ENCODE assay signal across 16 cellular contexts in the genomic region with DNA sequence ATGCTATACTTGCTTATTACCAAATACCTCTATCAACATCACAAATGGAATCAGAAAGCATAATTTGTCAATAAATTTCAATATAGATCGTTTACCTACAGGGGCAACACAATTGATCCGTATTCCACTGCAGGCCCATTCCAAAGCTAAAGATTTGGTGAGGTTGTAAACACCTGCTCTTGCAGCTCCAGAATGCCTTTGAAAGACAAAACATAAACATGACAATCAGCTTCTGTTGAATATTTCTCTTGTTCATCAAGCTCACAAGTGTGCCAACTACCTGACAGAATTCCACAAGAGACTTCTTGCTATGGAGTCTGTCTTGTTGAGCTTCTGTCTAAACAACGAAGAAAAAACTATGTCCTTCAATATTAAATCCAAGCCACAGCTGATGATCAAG. TPM values are rescaled to one million over a fixed set of nuclear protein-coding genes. Genes with fewer than 3 reads are reported as not detected.
DNase-seq lines count a peak whose midpoint lies in the region; ATAC-seq and TF ChIP-seq lines count a peak whose summit lies in the region.
"Had no signal": no experiment of that assay in that cellular context is flagged by ENCODE, and none has a peak within 500 bp of the region (broad histone marks: within the 10 kb centered on the region; RNA-seq: fewer than 3 reads in every experiment).

No MANE protein-coding gene starts in this region.

- H3K27me3 ChIP-seq in H9 (ENCODE audit: insufficient read depth, low read length) (no peaks in the 10 kb centered on the region), HUES64 (ENCODE audit: insufficient read depth, low read length) (no peaks in the 10 kb centered on the region), endodermal cell (ENCODE audit: control insufficient read depth, insufficient read depth, low read length, poor library complexity, severe bottlenecking) (no peaks in the 10 kb centered on the region), iPS-20b (ENCODE audit: insufficient read depth, low read length) (no peaks in the 10 kb centered on the region)

- no peaks in the 10 kb centered on the region for H3K79me1 ChIP-seq in H9 (ENCODE audit: insufficient read depth, low read depth, low read length, poor library complexity, severe bottlenecking)

- no peak overlapping the region for H3K4ac ChIP-seq in H9 (ENCODE audit: low read depth, low read length)

- H3K79me2 ChIP-seq in H9 (ENCODE audit: insufficient read depth, low read length): no peaks in the 10 kb centered on the region

- H3K4me3 ChIP-seq in HUES64 (ENCODE audit: low read length): no peak overlapping the region
- H3K4me3 ChIP-seq in endodermal cell (ENCODE audit: low read length): no peak overlapping the region
- peak overlapping the region; percentile 25; the same call in 1 of the 2 replicates for H3K4me3 ChIP-seq in iPS-20b (ENCODE audit: low read length)
- H3K4me3 ChIP-seq: GM23248 had no signal

- no peak overlapping the region for H2BK12ac ChIP-seq in H9 (ENCODE audit: insufficient read length, low read depth, low read length)

- no peak overlapping the region for H3K14ac ChIP-seq in H9 (ENCODE audit: insufficient read depth, low read length)

- no peak overlapping the region for H3K18ac ChIP-seq in H9 (ENCODE audit: insufficient read length, low read depth, low read length)

- no peak overlapping the region for H4K8ac ChIP-seq in H9 (replicated peaks; ENCODE audit: insufficient read length, low read depth, low read length)

- H3K9me3 Mint-ChIP-seq in H9 (peaks cover 0 to 4% of the 10 kb centered on the region in 2 experiments; a peak in 1 of 5 replicates), endodermal cell (peaks cover 8% of the 10 kb centered on the region)
- H3K9me3 Mint-ChIP-seq: CD4-positive, alpha-beta memory T cell had no signal

- H3K27me3 Mint-ChIP-seq in H9 (ENCODE audit: low read depth) (no peaks in the 10 kb centered on the region), endodermal cell (ENCODE audit: insufficient read depth) (no peaks in the 10 kb centered on the region)
- H3K27me3 Mint-ChIP-seq: CD4-positive, alpha-beta memory T cell had no signal

- H3K27ac ChIP-seq in H9 (ENCODE audit: insufficient read length, low read depth, low read length): peak overlapping the region; percentile 24
- H3K27ac ChIP-seq in HUES64 (ENCODE audit: low read depth, low read length): peak overlapping the region; percentile 88; the same call in 1 of the 2 replicates
- no peak overlapping the region for H3K27ac ChIP-seq in endodermal cell (ENCODE audit: low read depth, low read length)
- no peak overlapping the region for H3K27ac ChIP-seq in iPS-20b (ENCODE audit: low read length)
- H3K27ac ChIP-seq: GM23248 had no signal

- WGBS in H9 (ENCODE audit: extremely low coverage, insufficient read length, low lambda C conversion rate): no CpG with 5 or more reads among the region's 3 CpGs
- WGBS in HUES64: 89% methylated on average over 3 of the region's 3 CpGs
- 93 to 100% methylated on average over 2 to 3 of the region's 3 CpGs for WGBS in endodermal cell (ENCODE audit: insufficient coverage in 1 of 2, insufficient read length in 1 of 2), 2 experiments

- peak overlapping the region; percentile 10 to 95 (median 95); a peak in 6 of 7 replicates for H3K27ac Mint-ChIP-seq in H9
- peak overlapping the region; percentile 74 for H3K27ac Mint-ChIP-seq in endodermal cell

- no peak overlapping the region for H3K56ac ChIP-seq in H9 (ENCODE audit: insufficient read length, low read depth, low read length)

- no peaks in the 10 kb centered on the region for H3K9me3 ChIP-seq in H9 (ENCODE audit: control insufficient read depth, low read depth, low read length)
- no peaks in the 10 kb centered on the region for H3K9me3 ChIP-seq in HUES64 (ENCODE audit: insufficient read depth, low read depth, low read length)
- peaks cover 10% of the 10 kb centered on the region for H3K9me3 ChIP-seq in endodermal cell (ENCODE audit: control insufficient read depth, low read length)
- no peaks in the 10 kb centered on the region for H3K9me3 ChIP-seq in iPS-20b (ENCODE audit: insufficient read depth, low read depth, low read length)

- H3K4me2 ChIP-seq in H9 (ENCODE audit: insufficient read depth, insufficient read length, low read length): no peak overlapping the region

- H2BK120ac ChIP-seq in H9 (ENCODE audit: low read depth, low read length, poor library complexity, severe bottlenecking): no peak overlapping the region

- H3K23ac ChIP-seq in H9 (ENCODE audit: insufficient read length, low read depth, low read length): no peak overlapping the region

- no peak overlapping the region for H2BK5ac ChIP-seq in H9 (ENCODE audit: insufficient read length, low read length)

- H3T11ph ChIP-seq in H9 (ENCODE audit: low read length): no peak overlapping the region

- H3K36me3 ChIP-seq in HUES64 (ENCODE audit: insufficient read depth, low read length): peaks cover 34% of the 10 kb centered on the region
- H3K36me3 ChIP-seq in endodermal cell (ENCODE audit: control insufficient read depth, insufficient read depth, low read length): peaks cover 14% of the 10 kb centered on the region
- H3K36me3 ChIP-seq in iPS-20b (ENCODE audit: insufficient read depth, low read depth, low read length): peaks cover 6% of the 10 kb centered on the region

- H4K91ac ChIP-seq in H9 (ENCODE audit: insufficient read length, low read depth, low read length): no peak overlapping the region

- TF ChIP-seq CTCF in H9 (conservative IDR thresholded peaks at IDR 0.05) (no peak), endodermal cell (conservative IDR thresholded peaks at IDR 0.05) (no peak)

- H4K5ac ChIP-seq in H9 (ENCODE audit: insufficient read length, low read depth, low read length): no peak overlapping the region

- H3K9ac ChIP-seq in H9 (ENCODE audit: extremely low read depth, insufficient read length, low read length) (no peak overlapping the region), HUES64 (ENCODE audit: low read depth, low read length) (0 out of 2 replicates have a peak overlapping the region, but pooled peaks have one; percentile 49), endodermal cell (ENCODE audit: extremely low read depth, low read length, poor library complexity, severe bottlenecking) (no peak overlapping the region), iPS-20b (ENCODE audit: low read depth, low read length) (no peak overlapping the region)
- H3K9ac ChIP-seq: GM23248 had no signal

- peaks cover 17 to 25% of the 10 kb centered on the region in 2 experiments for H3K4me1 Mint-ChIP-seq in H9
- H3K4me1 Mint-ChIP-seq in endodermal cell: no peaks in the 10 kb centered on the region

- H3K4me3 Mint-ChIP-seq in H9 (no peak overlapping the region), endodermal cell (no peak overlapping the region)
- H3K4me3 Mint-ChIP-seq: CD4-positive, alpha-beta memory T cell had no signal

- no peak for DNase-seq in H9
- no peak for DNase-seq in endodermal cell
- no peak for DNase-seq in cardiac septum (ENCODE audit: low spot score)
- DNase-seq in T-helper 1 cell: no peak
- no peak for DNase-seq in middle frontal gyrus (ENCODE audit: extremely low spot score, low spot score)
- DNase-seq: C1 segment of cervical spinal cord; Calu3; CD4-positive, alpha-beta memory T cell; COR-L47; DMS153; DND-41; GM23248 had no signal

- no peak overlapping the region for H2AFZ ChIP-seq in H9 (ENCODE audit: low read length)
- H2AFZ ChIP-seq: GM23248 had no signal

- no peak for ATAC-seq in HG02870 (IDR thresholded peaks at IDR 0.05; ENCODE audit: unreplicated experiment)
- ATAC-seq: HCT116 had no signal

- H4K20me1 ChIP-seq in H9 (ENCODE audit: control insufficient read depth, insufficient read depth, insufficient read length): no peaks in the 10 kb centered on the region

- H2AK5ac ChIP-seq in H9 (ENCODE audit: insufficient read length, low read length): no peak overlapping the region

- H3K4me1 ChIP-seq in H9 (ENCODE audit: insufficient read depth, low read length): no peaks in the 10 kb centered on the region
- H3K4me1 ChIP-seq in HUES64 (ENCODE audit: insufficient read depth, low read length): no peaks in the 10 kb centered on the region; the same call in 1 of the 2 replicates
- no peaks in the 10 kb centered on the region for H3K4me1 ChIP-seq in endodermal cell (ENCODE audit: control insufficient read depth, insufficient read depth, low read length)
- H3K4me1 ChIP-seq in iPS-20b (ENCODE audit: insufficient read depth, low read length): peaks cover 4% of the 10 kb centered on the region; the same call in 1 of the 2 replicates

- H3K36me3 Mint-ChIP-seq in H9 (ENCODE audit: insufficient read depth in 1 of 3, low read depth in 3 of 3): peaks cover 14 to 28% (median 16%) of the 10 kb centered on the region in 3 experiments
- peaks cover 29% of the 10 kb centered on the region for H3K36me3 Mint-ChIP-seq in endodermal cell (ENCODE audit: low read depth)

- H2BK15ac ChIP-seq in H9 (ENCODE audit: low read depth, low read length): no peak overlapping the region

- H3K23me2 ChIP-seq in H9 (ENCODE audit: insufficient read length, low read depth, low read length, poor library complexity, severe bottlenecking): no peaks in the 10 kb centered on the region

- intact Hi-C loops in cardiac septum (cut with DNase I): no loop called here

- H2BK20ac ChIP-seq in H9 (ENCODE audit: low read depth, low read length, poor library complexity, severe bottlenecking): no peak overlapping the region

RNA-seq across cellular contexts. Expression of a gene that starts 30.3 kb away (rescaled TPM):
- total RNA-seq in H9 (2021) (15.3 and 16.5 TPM in 2 replicates), endodermal cell (10 to 100 TPM; 12.5 to 17.0 TPM), cardiac septum (1.8 TPM)
- 10.4 TPM for polyA plus RNA-seq in HUES64 (2013, experiment 1 of 2)
- polyA plus RNA-seq in HUES64 (2013, experiment 2 of 2): 11.2 TPM
- 11.9 TPM for polyA plus RNA-seq in endodermal cell (2013, experiment 1 of 2)
- polyA plus RNA-seq in endodermal cell (2013, experiment 2 of 2): 10.2 TPM

RNA-seq across cellular contexts. Expression of a gene that starts 30.4 kb away (rescaled TPM):
- total RNA-seq in H9 (2021) (0.97 and 1.0 TPM in 2 replicates), endodermal cell (1 to 10 TPM; 1.1 to 3.8 TPM), cardiac septum (0.22 TPM)
- polyA plus RNA-seq in HUES64 (2013, experiment 1 of 2): 5.4 TPM
- 7.2 TPM for polyA plus RNA-seq in HUES64 (2013, experiment 2 of 2)
- 22.4 TPM for polyA plus RNA-seq in endodermal cell (2013, experiment 1 of 2)
- polyA plus RNA-seq in endodermal cell (2013, experiment 2 of 2): 22.4 TPM

RNA-seq across cellular contexts. Expression of a gene that starts 38.0 kb away (rescaled TPM):
- total RNA-seq in H9 (2021) (21.0 and 21.8 TPM in 2 replicates), endodermal cell (10 to 100 TPM; 13.0 to 17.8 TPM), cardiac septum (0.32 TPM)
- polyA plus RNA-seq in HUES64 (2013, experiment 1 of 2): 17.1 TPM
- 13.8 TPM for polyA plus RNA-seq in HUES64 (2013, experiment 2 of 2)
- 7.7 TPM for polyA plus RNA-seq in endodermal cell (2013, experiment 1 of 2)
- polyA plus RNA-seq in endodermal cell (2013, experiment 2 of 2): 8.6 TPM

RNA-seq across cellular contexts. Expression of a gene that starts 57.8 kb away (rescaled TPM):
- total RNA-seq in H9 (2021) (613 and 618 TPM in 2 replicates), endodermal cell (100 to 1,000 TPM; 492 to 493 TPM), cardiac septum (107 TPM)
- polyA plus RNA-seq in HUES64 (2013, experiment 1 of 2): 433 TPM
- polyA plus RNA-seq in HUES64 (2013, experiment 2 of 2): 418 TPM
- 367 TPM for polyA plus RNA-seq in endodermal cell (2013, experiment 1 of 2)
- polyA plus RNA-seq in endodermal cell (2013, experiment 2 of 2): 349 TPM

Comparison
In these comparisons a context has a peak if more than half of its experiments do, and no peak if none do; other contexts are left out.
1. H3K27ac ChIP-seq: peak in H9 (single experiment) and HUES64 (single experiment); none in endodermal cell (single experiment) and iPS-20b (single experiment).
2. RNA of a gene that starts 38.0 kb away (total RNA-seq): 21.0 to 21.8 TPM in H9 and 13.0 to 17.8 TPM in endodermal cell; 0.32 TPM in cardiac septum (single experiment); every median in the first group is over 10 times any median in the second.